Comparison of ENCODE assay signal across 34 cellular contexts in genomic region chr13:111867657-111868056, GRCh38.
"Had no signal": no experiment of that assay in that cellular context is flagged by ENCODE, and none has a peak within 500 bp of the region (broad histone marks: within the 10 kb centered on the region; RNA-seq: fewer than 3 reads in every experiment).

No MANE protein-coding gene starts in this region.

- H3K36me3 ChIP-seq: adrenal gland, ascending aorta, brain microvascular endothelial cell, breast epithelium, cardiac muscle cell had no signal

- H3K27ac ChIP-seq: adrenal gland, ascending aorta, body of pancreas, brain microvascular endothelial cell, breast epithelium, cardiac muscle cell had no signal

- ATAC-seq: activated naive CD4-positive, alpha-beta T cell treated with anti-CD3 and anti-CD28 coated beads, Interleukin-2, amount 50 U/mL, for 72 hours; activated naive CD8-positive, alpha-beta T cell treated with anti-CD3 and anti-CD28 coated beads, Interleukin-2, amount 50 U/mL, for 24 hours; activated T-cell treated with anti-CD3 and anti-CD28 coated beads, Interleukin-2, amount 50 U/mL, for 4 hours; activated T-cell treated with anti-CD3 and anti-CD28 coated beads, Interleukin-2, amount 50 U/mL, for 72 hours; activated T-helper 17 cell treated with anti-CD3 and anti-CD28 coated beads, Interleukin-2, amount 50 U/mL, for 72 hours; body of pancreas had no signal

- FAIRE-seq: astrocyte, bronchial epithelial cell had no signal

- H3K27me3 ChIP-seq: adrenal gland, ascending aorta, body of pancreas, brain microvascular endothelial cell had no signal

- H3K4me1 ChIP-seq: adrenal gland, ascending aorta, body of pancreas, breast epithelium had no signal

- H3K4me3 ChIP-seq: adrenal gland, ascending aorta, body of pancreas, breast epithelium, cardiac muscle cell had no signal

- H3K9me3 ChIP-seq: adrenal gland, ascending aorta, body of pancreas had no signal

- DNase-seq: activated effector memory CD4-positive, alpha-beta T cell treated with anti-CD3 and anti-CD28 coated beads, Interleukin-2, amount 50 U/mL, for 16 hours; activated effector memory CD4-positive, alpha-beta T cell treated with Interleukin-2 at 50 U/mL for 16 hours; activated gamma-delta T cell; activated gamma-delta T cell treated with Interleukin-2 at 50 U/mL for 16 hours; activated naive CD4-positive, alpha-beta T cell; activated naive CD4-positive, alpha-beta T cell treated with anti-CD3 and anti-CD28 coated beads for 36 hours; activated naive CD4-positive, alpha-beta T cell treated with anti-CD3 and anti-CD28 coated beads, Interleukin-2, amount 10 ng/mL, durations not matched to agents 7 days and 5 days; activated naive CD4-positive, alpha-beta T cell treated with anti-CD3 and anti-CD28 coated beads, Interleukin-2, amount 50 U/mL, for 16 hours; activated naive CD4-positive, alpha-beta T cell treated with Interleukin-2 at 50 U/mL for 16 hours; activated naive CD8-positive, alpha-beta T cell treated with anti-CD3 and anti-CD28 coated beads for 36 hours; activated naive CD8-positive, alpha-beta T cell treated with anti-CD3 and anti-CD28 coated beads, Interleukin-2, amount 10 ng/mL, durations not matched to agents 7 days and 5 days; activated naive CD8-positive, alpha-beta T cell treated with anti-CD3 and anti-CD28 coated beads, Interleukin-2, amount 50 U/mL, for 24 hours; activated T-cell treated with anti-CD3 and anti-CD28 coated beads, Interleukin-2, amount 50 U/mL, for 1 hour; activated T-cell treated with anti-CD3 and anti-CD28 coated beads, Interleukin-2, amount 50 U/mL, for 24 hours; activated T-cell treated with anti-CD3 and anti-CD28 coated beads, Interleukin-2, amount 50 U/mL, for 4 hours; activated T-cell treated with anti-CD3 and anti-CD28 coated beads, Interleukin-2, amount 50 U/mL, for 48 hours; activated T-cell treated with anti-CD3 and anti-CD28 coated beads, Interleukin-2, amount 50 U/mL, for 72 hours; adrenal gland; amniotic stem cell; amygdala; anterior cingulate cortex; aorta; body of pancreas; brain microvascular endothelial cell; caudate nucleus; central memory CD4-positive, alpha-beta T cell; cerebellar nuclear complex had no signal
